In the genomic region with DNA sequence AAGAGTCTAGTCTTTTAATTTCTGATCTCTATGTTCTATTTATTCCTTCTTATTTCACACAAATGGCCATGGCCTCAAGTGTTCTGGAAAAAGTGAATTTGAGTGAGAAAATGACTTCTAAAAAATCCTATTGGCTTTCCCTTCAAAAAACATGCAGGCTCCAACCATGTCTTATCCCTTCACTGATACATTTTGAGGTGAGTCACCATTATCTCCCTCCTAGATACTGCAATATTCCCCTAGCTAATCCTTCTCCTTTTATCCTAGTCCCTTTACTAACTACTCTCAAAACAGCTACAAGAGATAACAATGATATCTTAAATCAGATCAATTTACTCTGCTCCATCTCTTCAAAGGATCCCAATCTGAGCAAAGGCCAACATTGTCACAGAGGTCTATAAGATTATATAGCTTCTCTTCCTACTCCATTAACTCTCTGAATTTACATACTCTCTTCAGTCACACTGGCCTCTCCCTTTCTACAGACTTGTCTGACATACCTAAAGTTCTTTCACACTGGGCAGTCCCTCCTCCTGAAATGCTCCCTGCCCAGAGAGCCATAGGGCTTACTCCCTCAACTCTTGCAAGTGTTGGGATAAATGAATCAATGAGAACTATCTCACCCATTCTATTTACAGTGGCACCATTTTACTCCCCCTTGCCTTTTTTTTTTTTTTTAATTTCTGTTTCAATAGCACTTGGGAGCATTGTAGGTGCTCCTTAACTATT, we compare ENCODE assay signal across 25 cellular contexts.
"Had no signal": no experiment of that assay in that cellular context is flagged by ENCODE, and none has a peak within 500 bp of the region (broad histone marks: within the 10 kb centered on the region; RNA-seq: fewer than 3 reads in every experiment).

No MANE protein-coding gene starts in this region.

- H3K9me3 ChIP-seq: SJCRH30 had no signal

- H3K36me3 Mint-ChIP-seq: activated naive CD4-positive, alpha-beta T cell treated with anti-CD3 and anti-CD28 coated beads, Interleukin-2, amount 50 U/mL, for 72 hours had no signal

- H3K27me3 ChIP-seq: SJCRH30 had no signal

- H3K4me1 Mint-ChIP-seq: activated naive CD8-positive, alpha-beta T cell treated with anti-CD3 and anti-CD28 coated beads, Interleukin-2, amount 50 U/mL, for 24 hours had no signal

- DNase-seq: activated CD4-positive, alpha-beta T cell treated with anti-CD3 and anti-CD28 coated beads for 4 hours; activated CD8-positive, alpha-beta memory T cell treated with anti-CD3 and anti-CD28 coated beads, Interleukin-2, amount 50 U/mL, for 4 hours; activated CD8-positive, alpha-beta T cell treated with anti-CD3 and anti-CD28 coated beads for 36 hours; activated effector memory CD4-positive, alpha-beta T cell treated with Interleukin-2 at 50 U/mL for 16 hours; activated naive CD4-positive, alpha-beta T cell; activated naive CD8-positive, alpha-beta T cell treated with anti-CD3 and anti-CD28 coated beads, Interleukin-2, amount 50 U/mL, for 24 hours; amygdala; NCI-H1092; NCI-H1417; NCI-H2029; NCI-H2107; NCI-H510A treated with DMSO at 0.1 percent for 48 hours; NCI-H69; NK-92 treated with Interleukin-12 subunit alpha and Interleukin-12 subunit beta, amount 100 ng/mL, for 24 hours; OCI-M1; Right ventricle myocardium superior; RPMI8226; SJCRH30; SK-N-SH; T-helper 1 cell had no signal

- ATAC-seq: activated CD4-positive, CD25-positive, alpha-beta regulatory T cell treated with anti-CD3 and anti-CD28 coated beads, Interleukin-2, amount 50 U/mL, for 24 hours; activated CD8-positive, alpha-beta T cell treated with anti-CD3 and anti-CD28 coated beads for 36 hours; activated naive CD4-positive, alpha-beta T cell treated with anti-CD3 and anti-CD28 coated beads, Interleukin-2, amount 50 U/mL, for 72 hours; activated naive CD8-positive, alpha-beta T cell treated with anti-CD3 and anti-CD28 coated beads, Interleukin-2, amount 50 U/mL, for 24 hours; Panc1 had no signal

- H3K9ac ChIP-seq: KMS-11, SK-N-SH had no signal

- H3K4me1 ChIP-seq: SJCRH30 had no signal

- H3K36me3 ChIP-seq: SJCRH30 had no signal

- H3K4me2 ChIP-seq: KMS-11, SK-N-SH had no signal

- H3K27ac ChIP-seq: KMS-11, SJCRH30, VCaP had no signal

- H3K27me3 Mint-ChIP-seq: activated CD8-positive, alpha-beta T cell treated with anti-CD3 and anti-CD28 coated beads for 36 hours; activated naive CD8-positive, alpha-beta T cell treated with anti-CD3 and anti-CD28 coated beads, Interleukin-2, amount 50 U/mL, for 24 hours had no signal

- H3K4me3 Mint-ChIP-seq: activated CD8-positive, alpha-beta T cell treated with anti-CD3 and anti-CD28 coated beads for 36 hours; activated naive CD8-positive, alpha-beta T cell treated with anti-CD3 and anti-CD28 coated beads, Interleukin-2, amount 50 U/mL, for 24 hours had no signal

- H3K4me3 ChIP-seq: SJCRH30 had no signal
